ENCODE assay signal across 1 cellular context in the genomic region with DNA sequence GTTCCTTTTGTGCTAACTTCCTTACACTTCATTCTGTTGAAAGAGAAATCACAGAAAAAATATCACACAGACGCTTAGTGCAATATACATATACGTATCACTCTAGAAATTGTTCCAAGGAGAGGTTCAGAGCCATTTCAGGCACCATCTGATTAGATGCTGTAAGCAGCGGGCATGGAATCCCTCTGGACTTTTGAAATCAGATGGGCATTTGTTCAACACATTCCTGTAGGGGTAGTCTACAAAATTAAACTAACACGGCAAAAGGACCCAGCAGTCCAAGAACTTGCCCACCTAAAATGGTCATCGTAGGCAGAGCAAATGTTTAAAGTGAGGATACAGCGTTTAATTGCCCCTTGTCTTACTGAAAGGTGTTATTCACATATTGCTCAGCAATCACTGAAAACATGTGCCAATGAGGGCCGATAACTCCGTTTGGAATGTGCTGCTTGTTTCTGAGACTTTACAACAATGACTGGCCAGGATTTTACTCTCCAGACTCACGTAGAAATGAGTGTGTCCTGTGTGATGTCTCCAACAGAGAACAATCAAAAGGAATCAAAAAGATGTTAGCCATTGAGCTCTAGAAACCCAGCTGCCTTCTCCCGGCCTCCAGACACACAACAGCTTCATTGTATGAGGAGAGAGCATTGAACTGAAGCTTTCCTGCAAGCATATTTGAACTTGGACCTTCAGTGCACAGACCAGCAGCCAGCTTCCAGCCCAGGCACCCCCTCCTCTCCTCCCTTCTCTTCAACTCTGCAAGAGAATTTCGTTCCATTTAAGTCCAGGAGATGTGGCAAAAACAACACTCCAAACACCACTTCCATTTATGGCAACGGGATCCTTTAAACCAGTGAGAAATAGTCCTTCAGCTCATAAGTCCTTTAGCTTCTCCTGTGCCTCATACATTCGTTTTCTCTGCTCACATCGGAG.
A peak's percentile ranks its signal among the peaks of the same experiment; 100 is the strongest.
TF ChIP-seq lines count a peak whose summit lies in the region.

No MANE protein-coding gene starts in this region.

TF ChIP-seq in HepG2, 621 proteins besides CTCF, POLR2A, EP300 and RAD21 (continued from another document and continues in another):
- TF ChIP-seq, protein P1, sequence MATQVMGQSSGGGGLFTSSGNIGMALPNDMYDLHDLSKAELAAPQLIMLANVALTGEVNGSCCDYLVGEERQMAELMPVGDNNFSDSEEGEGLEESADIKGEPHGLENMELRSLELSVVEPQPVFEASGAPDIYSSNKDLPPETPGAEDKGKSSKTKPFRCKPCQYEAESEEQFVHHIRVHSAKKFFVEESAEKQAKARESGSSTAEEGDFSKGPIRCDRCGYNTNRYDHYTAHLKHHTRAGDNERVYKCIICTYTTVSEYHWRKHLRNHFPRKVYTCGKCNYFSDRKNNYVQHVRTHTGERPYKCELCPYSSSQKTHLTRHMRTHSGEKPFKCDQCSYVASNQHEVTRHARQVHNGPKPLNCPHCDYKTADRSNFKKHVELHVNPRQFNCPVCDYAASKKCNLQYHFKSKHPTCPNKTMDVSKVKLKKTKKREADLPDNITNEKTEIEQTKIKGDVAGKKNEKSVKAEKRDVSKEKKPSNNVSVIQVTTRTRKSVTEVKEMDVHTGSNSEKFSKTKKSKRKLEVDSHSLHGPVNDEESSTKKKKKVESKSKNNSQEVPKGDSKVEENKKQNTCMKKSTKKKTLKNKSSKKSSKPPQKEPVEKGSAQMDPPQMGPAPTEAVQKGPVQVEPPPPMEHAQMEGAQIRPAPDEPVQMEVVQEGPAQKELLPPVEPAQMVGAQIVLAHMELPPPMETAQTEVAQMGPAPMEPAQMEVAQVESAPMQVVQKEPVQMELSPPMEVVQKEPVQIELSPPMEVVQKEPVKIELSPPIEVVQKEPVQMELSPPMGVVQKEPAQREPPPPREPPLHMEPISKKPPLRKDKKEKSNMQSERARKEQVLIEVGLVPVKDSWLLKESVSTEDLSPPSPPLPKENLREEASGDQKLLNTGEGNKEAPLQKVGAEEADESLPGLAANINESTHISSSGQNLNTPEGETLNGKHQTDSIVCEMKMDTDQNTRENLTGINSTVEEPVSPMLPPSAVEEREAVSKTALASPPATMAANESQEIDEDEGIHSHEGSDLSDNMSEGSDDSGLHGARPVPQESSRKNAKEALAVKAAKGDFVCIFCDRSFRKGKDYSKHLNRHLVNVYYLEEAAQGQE (IDR thresholded peaks at IDR 0.05; ENCODE audit: borderline replicate concordance in 1 of 2, low read depth in 1 of 2, low read length in 2 of 2): no peak
- TF ChIP-seq NCOR1 (IDR thresholded peaks at IDR 0.05; ENCODE audit: borderline replicate concordance, low read length) (peak; percentile 95; the same call in 1 of the 2 replicates), ZNF570 (CRISPR knock-in tag; IDR thresholded peaks at IDR 0.05; ENCODE audit: borderline replicate concordance) (no peak), ZNF350 (CRISPR knock-in tag; IDR thresholded peaks at IDR 0.05; ENCODE audit: borderline replicate concordance, low read depth) (no peak), ZNF33A (CRISPR knock-in tag; IDR thresholded peaks at IDR 0.05; ENCODE audit: borderline replicate concordance) (0 out of 2 replicates have a peak, but pooled peaks have one; percentile 30), ZNF180 (CRISPR knock-in tag; IDR thresholded peaks at IDR 0.05; ENCODE audit: borderline replicate concordance, low read depth) (no peak), ZNF746 (CRISPR knock-in tag; IDR thresholded peaks at IDR 0.05) (no peak; the same call in 1 of the 2 replicates), BHLHE40 (IDR thresholded peaks at IDR 0.05; ENCODE audit: low read length) (0 out of 2 replicates have a peak, but pooled peaks have one; percentile 28), SNAI1 (CRISPR knock-in tag; IDR thresholded peaks at IDR 0.05; ENCODE audit: borderline replicate concordance) (no peak), MAX (IDR thresholded peaks at IDR 0.05) (no peak), ZNF101 (CRISPR knock-in tag; IDR thresholded peaks at IDR 0.05; ENCODE audit: borderline replicate concordance, low read depth) (no peak), NRL (CRISPR knock-in tag; IDR thresholded peaks at IDR 0.05; ENCODE audit: borderline replicate concordance) (no peak), CREBL2 (CRISPR knock-in tag; IDR thresholded peaks at IDR 0.05; ENCODE audit: borderline replicate concordance) (no peak), RELA (CRISPR knock-in tag; IDR thresholded peaks at IDR 0.05) (no peak), SMYD3 (CRISPR knock-in tag; IDR thresholded peaks at IDR 0.05) (0 out of 2 replicates have a peak, but pooled peaks have one; percentile 35), ZSCAN20 (CRISPR knock-in tag; IDR thresholded peaks at IDR 0.05; ENCODE audit: borderline replicate concordance) (no peak), DNMT3B (CRISPR knock-in tag; conservative IDR thresholded peaks at IDR 0.05) (no peak), ZXDC (CRISPR knock-in tag; IDR thresholded peaks at IDR 0.05) (no peak), FOXK1 (CRISPR knock-in tag; IDR thresholded peaks at IDR 0.05; ENCODE audit: borderline replicate concordance, low read depth) (0 out of 2 replicates have a peak, but pooled peaks have one; percentile 14), GABPA (IDR thresholded peaks at IDR 0.05; ENCODE audit: low read depth, low read length) (no peak), GABPA (CRISPR knock-in tag; IDR thresholded peaks at IDR 0.05; ENCODE audit: low read depth) (no peak), POLR2G (IDR thresholded peaks at IDR 0.05; ENCODE audit: low read depth, low read length) (peak; percentile 68), SOX5 (CRISPR knock-in tag; IDR thresholded peaks at IDR 0.05; ENCODE audit: borderline replicate concordance) (peak; percentile 78), CCDC6 (CRISPR knock-in tag; IDR thresholded peaks at IDR 0.05) (no peak), GPN1 (CRISPR knock-in tag; IDR thresholded peaks at IDR 0.05; ENCODE audit: borderline replicate concordance) (no peak), ZNF205 (CRISPR knock-in tag; IDR thresholded peaks at IDR 0.05) (no peak), ADNP (CRISPR knock-in tag; IDR thresholded peaks at IDR 0.05) (no peak), KDM1A (CRISPR knock-in tag; IDR thresholded peaks at IDR 0.05) (no peak), PAWR (CRISPR knock-in tag; IDR thresholded peaks at IDR 0.05; ENCODE audit: borderline replicate concordance) (no peak), REL (CRISPR knock-in tag; conservative IDR thresholded peaks at IDR 0.05) (no peak), FOXO1 (CRISPR knock-in tag; IDR thresholded peaks at IDR 0.05) (peak; percentile 70), KAT7 (CRISPR knock-in tag; IDR thresholded peaks at IDR 0.05; ENCODE audit: borderline replicate concordance) (no peak), ZNF282 (IDR thresholded peaks at IDR 0.05; ENCODE audit: partially characterized antibody) (no peak), ZNF124 (CRISPR knock-in tag; IDR thresholded peaks at IDR 0.05) (no peak), ZNF776 (CRISPR knock-in tag; IDR thresholded peaks at IDR 0.05) (no peak), SMAD1 (CRISPR knock-in tag; IDR thresholded peaks at IDR 0.05; ENCODE audit: borderline replicate concordance, low read depth) (no peak), NBN (conservative IDR thresholded peaks at IDR 0.05) (no peak), THAP11 (CRISPR knock-in tag; IDR thresholded peaks at IDR 0.05) (no peak), NFIC (IDR thresholded peaks at IDR 0.05; ENCODE audit: low read length) (no peak), SALL1 (CRISPR knock-in tag; IDR thresholded peaks at IDR 0.05) (peak; percentile 96), ZIK1 (CRISPR knock-in tag; IDR thresholded peaks at IDR 0.05; ENCODE audit: borderline replicate concordance, low read depth) (no peak), HOXA5 (CRISPR knock-in tag; IDR thresholded peaks at IDR 0.05) (no peak), ATF1 (CRISPR knock-in tag; IDR thresholded peaks at IDR 0.05) (no peak), CENPX (CRISPR knock-in tag; IDR thresholded peaks at IDR 0.05) (no peak), NR1H2 (CRISPR knock-in tag; IDR thresholded peaks at IDR 0.05; ENCODE audit: borderline replicate concordance, low read depth) (no peak), ATF5 (CRISPR knock-in tag; IDR thresholded peaks at IDR 0.05; ENCODE audit: low read depth) (no peak)
- TF ChIP-seq, protein P2, sequence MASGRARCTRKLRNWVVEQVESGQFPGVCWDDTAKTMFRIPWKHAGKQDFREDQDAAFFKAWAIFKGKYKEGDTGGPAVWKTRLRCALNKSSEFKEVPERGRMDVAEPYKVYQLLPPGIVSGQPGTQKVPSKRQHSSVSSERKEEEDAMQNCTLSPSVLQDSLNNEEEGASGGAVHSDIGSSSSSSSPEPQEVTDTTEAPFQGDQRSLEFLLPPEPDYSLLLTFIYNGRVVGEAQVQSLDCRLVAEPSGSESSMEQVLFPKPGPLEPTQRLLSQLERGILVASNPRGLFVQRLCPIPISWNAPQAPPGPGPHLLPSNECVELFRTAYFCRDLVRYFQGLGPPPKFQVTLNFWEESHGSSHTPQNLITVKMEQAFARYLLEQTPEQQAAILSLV (CRISPR knock-in tag; IDR thresholded peaks at IDR 0.05; ENCODE audit: borderline replicate concordance): no peak
- TF ChIP-seq, protein P3, sequence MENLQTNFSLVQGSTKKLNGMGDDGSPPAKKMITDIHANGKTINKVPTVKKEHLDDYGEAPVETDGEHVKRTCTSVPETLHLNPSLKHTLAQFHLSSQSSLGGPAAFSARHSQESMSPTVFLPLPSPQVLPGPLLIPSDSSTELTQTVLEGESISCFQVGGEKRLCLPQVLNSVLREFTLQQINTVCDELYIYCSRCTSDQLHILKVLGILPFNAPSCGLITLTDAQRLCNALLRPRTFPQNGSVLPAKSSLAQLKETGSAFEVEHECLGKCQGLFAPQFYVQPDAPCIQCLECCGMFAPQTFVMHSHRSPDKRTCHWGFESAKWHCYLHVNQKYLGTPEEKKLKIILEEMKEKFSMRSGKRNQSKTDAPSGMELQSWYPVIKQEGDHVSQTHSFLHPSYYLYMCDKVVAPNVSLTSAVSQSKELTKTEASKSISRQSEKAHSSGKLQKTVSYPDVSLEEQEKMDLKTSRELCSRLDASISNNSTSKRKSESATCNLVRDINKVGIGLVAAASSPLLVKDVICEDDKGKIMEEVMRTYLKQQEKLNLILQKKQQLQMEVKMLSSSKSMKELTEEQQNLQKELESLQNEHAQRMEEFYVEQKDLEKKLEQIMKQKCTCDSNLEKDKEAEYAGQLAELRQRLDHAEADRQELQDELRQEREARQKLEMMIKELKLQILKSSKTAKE (CRISPR knock-in tag; IDR thresholded peaks at IDR 0.05; ENCODE audit: borderline replicate concordance): no peak
- TF ChIP-seq, protein P4, sequence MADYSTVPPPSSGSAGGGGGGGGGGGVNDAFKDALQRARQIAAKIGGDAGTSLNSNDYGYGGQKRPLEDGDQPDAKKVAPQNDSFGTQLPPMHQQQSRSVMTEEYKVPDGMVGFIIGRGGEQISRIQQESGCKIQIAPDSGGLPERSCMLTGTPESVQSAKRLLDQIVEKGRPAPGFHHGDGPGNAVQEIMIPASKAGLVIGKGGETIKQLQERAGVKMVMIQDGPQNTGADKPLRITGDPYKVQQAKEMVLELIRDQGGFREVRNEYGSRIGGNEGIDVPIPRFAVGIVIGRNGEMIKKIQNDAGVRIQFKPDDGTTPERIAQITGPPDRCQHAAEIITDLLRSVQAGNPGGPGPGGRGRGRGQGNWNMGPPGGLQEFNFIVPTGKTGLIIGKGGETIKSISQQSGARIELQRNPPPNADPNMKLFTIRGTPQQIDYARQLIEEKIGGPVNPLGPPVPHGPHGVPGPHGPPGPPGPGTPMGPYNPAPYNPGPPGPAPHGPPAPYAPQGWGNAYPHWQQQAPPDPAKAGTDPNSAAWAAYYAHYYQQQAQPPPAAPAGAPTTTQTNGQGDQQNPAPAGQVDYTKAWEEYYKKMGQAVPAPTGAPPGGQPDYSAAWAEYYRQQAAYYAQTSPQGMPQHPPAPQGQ (CRISPR knock-in tag; IDR thresholded peaks at IDR 0.05; ENCODE audit: borderline replicate concordance): no peak
- TF ChIP-seq, protein P5, sequence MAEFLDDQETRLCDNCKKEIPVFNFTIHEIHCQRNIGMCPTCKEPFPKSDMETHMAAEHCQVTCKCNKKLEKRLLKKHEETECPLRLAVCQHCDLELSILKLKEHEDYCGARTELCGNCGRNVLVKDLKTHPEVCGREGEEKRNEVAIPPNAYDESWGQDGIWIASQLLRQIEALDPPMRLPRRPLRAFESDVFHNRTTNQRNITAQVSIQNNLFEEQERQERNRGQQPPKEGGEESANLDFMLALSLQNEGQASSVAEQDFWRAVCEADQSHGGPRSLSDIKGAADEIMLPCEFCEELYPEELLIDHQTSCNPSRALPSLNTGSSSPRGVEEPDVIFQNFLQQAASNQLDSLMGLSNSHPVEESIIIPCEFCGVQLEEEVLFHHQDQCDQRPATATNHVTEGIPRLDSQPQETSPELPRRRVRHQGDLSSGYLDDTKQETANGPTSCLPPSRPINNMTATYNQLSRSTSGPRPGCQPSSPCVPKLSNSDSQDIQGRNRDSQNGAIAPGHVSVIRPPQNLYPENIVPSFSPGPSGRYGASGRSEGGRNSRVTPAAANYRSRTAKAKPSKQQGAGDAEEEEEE (CRISPR knock-in tag; IDR thresholded peaks at IDR 0.05; ENCODE audit: borderline replicate concordance): no peak
- TF ChIP-seq, protein P6, sequence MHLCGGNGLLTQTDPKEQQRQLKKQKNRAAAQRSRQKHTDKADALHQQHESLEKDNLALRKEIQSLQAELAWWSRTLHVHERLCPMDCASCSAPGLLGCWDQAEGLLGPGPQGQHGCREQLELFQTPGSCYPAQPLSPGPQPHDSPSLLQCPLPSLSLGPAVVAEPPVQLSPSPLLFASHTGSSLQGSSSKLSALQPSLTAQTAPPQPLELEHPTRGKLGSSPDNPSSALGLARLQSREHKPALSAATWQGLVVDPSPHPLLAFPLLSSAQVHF (CRISPR knock-in tag; IDR thresholded peaks at IDR 0.05): no peak
